In the genomic region with DNA sequence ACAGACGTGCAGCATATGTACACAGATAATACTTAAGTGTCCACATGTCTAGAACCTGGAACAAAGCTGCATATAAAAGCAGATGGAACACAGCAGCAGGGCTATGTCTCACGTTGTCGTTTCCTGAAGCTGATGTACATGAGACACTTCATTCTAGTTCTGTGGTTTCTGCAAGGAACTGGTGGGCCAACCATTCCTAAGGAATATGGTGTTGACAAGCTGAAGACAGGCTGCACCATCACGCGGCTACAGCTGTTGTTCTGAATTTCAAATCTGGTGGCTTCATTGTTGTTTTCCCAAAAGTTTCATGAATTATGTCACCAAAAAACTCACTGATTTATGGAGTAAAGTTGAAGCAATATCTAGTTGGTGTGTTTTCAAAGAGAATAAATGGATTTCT, we compare ENCODE assay signal across 18 cellular contexts.
"Had no signal": no experiment of that assay in that cellular context is flagged by ENCODE, and none has a peak within 500 bp of the region (broad histone marks: within the 10 kb centered on the region; RNA-seq: fewer than 3 reads in every experiment).

No MANE protein-coding gene starts in this region.

- DNase-seq: activated CD4-positive, alpha-beta T cell treated with anti-CD3 and anti-CD28 coated beads for 4 hours; activated CD4-positive, alpha-beta T cell treated with anti-CD3 and anti-CD28 coated beads, Interleukin-2, amount 50 U/mL, for 4 hours; activated naive CD4-positive, alpha-beta T cell; activated T-cell treated with anti-CD3 and anti-CD28 coated beads for 4 hours; activated T-cell treated with anti-CD3 and anti-CD28 coated beads, Interleukin-2, amount 50 U/mL, for 72 hours; cerebellar nuclear complex; endodermal cell; gastrocnemius medialis; glutamatergic neuron; left colon; mucosa of descending colon; spleen; stimulated activated naive CD4-positive, alpha-beta T cell treated with Interleukin-2 at 50 U/mL for 16 hours; T-helper 1 cell had no signal

- ATAC-seq: activated naive CD4-positive, alpha-beta T cell treated with anti-CD3 and anti-CD28 coated beads, Interleukin-2, amount 50 U/mL, for 72 hours; activated T-cell treated with anti-CD3 and anti-CD28 coated beads, Interleukin-2, amount 50 U/mL, for 72 hours; gastrocnemius medialis; left colon; mucosa of descending colon; natural killer cell treated with Interleukin-12 subunit alpha and Interleukin-12 subunit beta and Interleukin-15 and Interleukin-18, amount 100 ng/mL, for 72 hours; right cardiac atrium had no signal

- H3K9me3 Mint-ChIP-seq: activated naive CD4-positive, alpha-beta T cell treated with anti-CD3 and anti-CD28 coated beads, Interleukin-2, amount 50 U/mL, for 72 hours; activated T-cell treated with anti-CD3 and anti-CD28 coated beads, Interleukin-2, amount 50 U/mL, for 72 hours; endodermal cell; natural killer cell treated with Interleukin-12 subunit alpha and Interleukin-12 subunit beta and Interleukin-15 and Interleukin-18, amount 100 ng/mL, for 72 hours; T-helper 2 cell treated with Interferon-gamma antibody and Interleukin-4, amounts not matched to agents 5 μg/mL and 100 μg/mL, for 36 hours had no signal

- H3K27me3 Mint-ChIP-seq: natural killer cell treated with Interleukin-12 subunit alpha and Interleukin-12 subunit beta and Interleukin-15 and Interleukin-18, amount 100 ng/mL, for 72 hours had no signal

- H3K4me3 Mint-ChIP-seq: activated T-cell treated with anti-CD3 and anti-CD28 coated beads, Interleukin-2, amount 50 U/mL, for 72 hours; endodermal cell; natural killer cell treated with Interleukin-12 subunit alpha and Interleukin-12 subunit beta and Interleukin-15 and Interleukin-18, amount 100 ng/mL, for 72 hours; T-helper 2 cell treated with Interferon-gamma antibody and Interleukin-4, amounts not matched to agents 5 μg/mL and 100 μg/mL, for 36 hours had no signal

- H3K36me3 Mint-ChIP-seq: activated naive CD4-positive, alpha-beta T cell treated with anti-CD3 and anti-CD28 coated beads, Interleukin-2, amount 50 U/mL, for 72 hours; natural killer cell treated with Interleukin-12 subunit alpha and Interleukin-12 subunit beta and Interleukin-15 and Interleukin-18, amount 100 ng/mL, for 72 hours had no signal

- H3K27ac Mint-ChIP-seq: activated naive CD4-positive, alpha-beta T cell treated with anti-CD3 and anti-CD28 coated beads, Interleukin-2, amount 50 U/mL, for 72 hours; activated T-cell treated with anti-CD3 and anti-CD28 coated beads, Interleukin-2, amount 50 U/mL, for 72 hours; endodermal cell; T-helper 2 cell treated with Interferon-gamma antibody and Interleukin-4, amounts not matched to agents 5 μg/mL and 100 μg/mL, for 36 hours had no signal
